ENCODE assay signal across 1 cellular context in the genomic region with DNA sequence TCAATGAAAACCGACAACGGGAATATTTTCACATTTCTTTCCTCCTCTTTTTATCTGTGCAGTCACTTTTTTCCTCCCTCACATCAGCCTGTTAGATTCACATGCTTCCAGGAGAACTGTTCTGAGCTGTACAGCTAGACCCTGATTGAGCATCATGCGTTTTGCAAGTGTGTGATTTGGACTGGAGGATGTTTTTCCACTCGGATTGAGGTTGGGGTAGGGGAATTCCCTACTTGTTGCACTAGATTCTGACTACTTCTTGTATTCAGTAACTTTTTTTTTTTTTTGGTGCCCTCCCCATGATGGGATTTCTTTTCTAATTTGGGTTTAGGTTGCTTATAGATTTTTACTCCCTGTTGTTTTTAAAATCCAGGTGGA.
TF ChIP-seq lines count a peak whose summit lies in the region.

No MANE protein-coding gene starts in this region.

TF ChIP-seq in GM23338, 12 proteins besides CTCF, POLR2A, EP300 and RAD21:
- no peak for TF ChIP-seq CREB1 (CRISPR knock-in tag; IDR thresholded peaks at IDR 0.05; ENCODE audit: low read depth)
- TF ChIP-seq, protein P1, sequence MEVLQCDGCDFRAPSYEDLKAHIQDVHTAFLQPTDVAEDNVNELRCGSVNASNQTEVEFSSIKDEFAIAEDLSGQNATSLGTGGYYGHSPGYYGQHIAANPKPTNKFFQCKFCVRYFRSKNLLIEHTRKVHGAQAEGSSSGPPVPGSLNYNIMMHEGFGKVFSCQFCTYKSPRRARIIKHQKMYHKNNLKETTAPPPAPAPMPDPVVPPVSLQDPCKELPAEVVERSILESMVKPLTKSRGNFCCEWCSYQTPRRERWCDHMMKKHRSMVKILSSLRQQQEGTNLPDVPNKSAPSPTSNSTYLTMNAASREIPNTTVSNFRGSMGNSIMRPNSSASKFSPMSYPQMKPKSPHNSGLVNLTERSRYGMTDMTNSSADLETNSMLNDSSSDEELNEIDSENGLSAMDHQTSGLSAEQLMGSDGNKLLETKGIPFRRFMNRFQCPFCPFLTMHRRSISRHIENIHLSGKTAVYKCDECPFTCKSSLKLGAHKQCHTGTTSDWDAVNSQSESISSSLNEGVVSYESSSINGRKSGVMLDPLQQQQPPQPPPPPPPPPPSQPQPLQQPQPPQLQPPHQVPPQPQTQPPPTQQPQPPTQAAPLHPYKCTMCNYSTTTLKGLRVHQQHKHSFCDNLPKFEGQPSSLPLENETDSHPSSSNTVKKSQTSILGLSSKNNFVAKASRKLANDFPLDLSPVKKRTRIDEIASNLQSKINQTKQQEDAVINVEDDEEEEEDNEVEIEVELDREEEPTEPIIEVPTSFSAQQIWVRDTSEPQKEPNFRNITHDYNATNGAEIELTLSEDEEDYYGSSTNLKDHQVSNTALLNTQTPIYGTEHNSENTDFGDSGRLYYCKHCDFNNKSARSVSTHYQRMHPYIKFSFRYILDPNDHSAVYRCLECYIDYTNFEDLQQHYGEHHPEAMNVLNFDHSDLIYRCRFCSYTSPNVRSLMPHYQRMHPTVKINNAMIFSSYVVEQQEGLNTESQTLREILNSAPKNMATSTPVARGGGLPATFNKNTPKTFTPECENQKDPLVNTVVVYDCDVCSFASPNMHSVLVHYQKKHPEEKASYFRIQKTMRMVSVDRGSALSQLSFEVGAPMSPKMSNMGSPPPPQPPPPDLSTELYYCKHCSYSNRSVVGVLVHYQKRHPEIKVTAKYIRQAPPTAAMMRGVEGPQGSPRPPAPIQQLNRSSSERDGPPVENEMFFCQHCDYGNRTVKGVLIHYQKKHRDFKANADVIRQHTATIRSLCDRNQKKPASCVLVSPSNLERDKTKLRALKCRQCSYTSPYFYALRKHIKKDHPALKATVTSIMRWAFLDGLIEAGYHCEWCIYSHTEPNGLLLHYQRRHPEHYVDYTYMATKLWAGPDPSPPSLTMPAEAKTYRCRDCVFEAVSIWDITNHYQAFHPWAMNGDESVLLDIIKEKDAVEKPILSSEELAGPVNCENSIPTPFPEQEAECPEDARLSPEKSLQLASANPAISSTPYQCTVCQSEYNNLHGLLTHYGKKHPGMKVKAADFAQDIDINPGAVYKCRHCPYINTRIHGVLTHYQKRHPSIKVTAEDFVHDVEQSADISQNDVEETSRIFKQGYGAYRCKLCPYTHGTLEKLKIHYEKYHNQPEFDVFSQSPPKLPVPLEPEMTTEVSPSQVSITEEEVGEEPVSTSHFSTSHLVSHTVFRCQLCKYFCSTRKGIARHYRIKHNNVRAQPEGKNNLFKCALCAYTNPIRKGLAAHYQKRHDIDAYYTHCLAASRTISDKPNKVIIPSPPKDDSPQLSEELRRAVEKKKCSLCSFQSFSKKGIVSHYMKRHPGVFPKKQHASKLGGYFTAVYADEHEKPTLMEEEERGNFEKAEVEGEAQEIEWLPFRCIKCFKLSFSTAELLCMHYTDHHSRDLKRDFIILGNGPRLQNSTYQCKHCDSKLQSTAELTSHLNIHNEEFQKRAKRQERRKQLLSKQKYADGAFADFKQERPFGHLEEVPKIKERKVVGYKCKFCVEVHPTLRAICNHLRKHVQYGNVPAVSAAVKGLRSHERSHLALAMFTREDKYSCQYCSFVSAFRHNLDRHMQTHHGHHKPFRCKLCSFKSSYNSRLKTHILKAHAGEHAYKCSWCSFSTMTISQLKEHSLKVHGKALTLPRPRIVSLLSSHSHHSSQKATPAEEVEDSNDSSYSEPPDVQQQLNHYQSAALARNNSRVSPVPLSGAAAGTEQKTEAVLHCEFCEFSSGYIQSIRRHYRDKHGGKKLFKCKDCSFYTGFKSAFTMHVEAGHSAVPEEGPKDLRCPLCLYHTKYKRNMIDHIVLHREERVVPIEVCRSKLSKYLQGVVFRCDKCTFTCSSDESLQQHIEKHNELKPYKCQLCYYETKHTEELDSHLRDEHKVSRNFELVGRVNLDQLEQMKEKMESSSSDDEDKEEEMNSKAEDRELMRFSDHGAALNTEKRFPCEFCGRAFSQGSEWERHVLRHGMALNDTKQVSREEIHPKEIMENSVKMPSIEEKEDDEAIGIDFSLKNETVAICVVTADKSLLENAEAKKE (CRISPR knock-in tag; IDR thresholded peaks at IDR 0.05): no peak
- TF ChIP-seq JUNB (IDR thresholded peaks at IDR 0.05; ENCODE audit: unreplicated experiment): no peak
- no peak for TF ChIP-seq EZH2phosphoT487 (IDR thresholded peaks at IDR 0.05; ENCODE audit: unreplicated experiment)
- TF ChIP-seq ETS1 (IDR thresholded peaks at IDR 0.05): no peak
- no peak for TF ChIP-seq STAT1 (IDR thresholded peaks at IDR 0.05; ENCODE audit: unreplicated experiment)
- TF ChIP-seq EZH2 (IDR thresholded peaks at IDR 0.05; ENCODE audit: low read depth, unreplicated experiment): no peak
- TF ChIP-seq, protein P2, sequence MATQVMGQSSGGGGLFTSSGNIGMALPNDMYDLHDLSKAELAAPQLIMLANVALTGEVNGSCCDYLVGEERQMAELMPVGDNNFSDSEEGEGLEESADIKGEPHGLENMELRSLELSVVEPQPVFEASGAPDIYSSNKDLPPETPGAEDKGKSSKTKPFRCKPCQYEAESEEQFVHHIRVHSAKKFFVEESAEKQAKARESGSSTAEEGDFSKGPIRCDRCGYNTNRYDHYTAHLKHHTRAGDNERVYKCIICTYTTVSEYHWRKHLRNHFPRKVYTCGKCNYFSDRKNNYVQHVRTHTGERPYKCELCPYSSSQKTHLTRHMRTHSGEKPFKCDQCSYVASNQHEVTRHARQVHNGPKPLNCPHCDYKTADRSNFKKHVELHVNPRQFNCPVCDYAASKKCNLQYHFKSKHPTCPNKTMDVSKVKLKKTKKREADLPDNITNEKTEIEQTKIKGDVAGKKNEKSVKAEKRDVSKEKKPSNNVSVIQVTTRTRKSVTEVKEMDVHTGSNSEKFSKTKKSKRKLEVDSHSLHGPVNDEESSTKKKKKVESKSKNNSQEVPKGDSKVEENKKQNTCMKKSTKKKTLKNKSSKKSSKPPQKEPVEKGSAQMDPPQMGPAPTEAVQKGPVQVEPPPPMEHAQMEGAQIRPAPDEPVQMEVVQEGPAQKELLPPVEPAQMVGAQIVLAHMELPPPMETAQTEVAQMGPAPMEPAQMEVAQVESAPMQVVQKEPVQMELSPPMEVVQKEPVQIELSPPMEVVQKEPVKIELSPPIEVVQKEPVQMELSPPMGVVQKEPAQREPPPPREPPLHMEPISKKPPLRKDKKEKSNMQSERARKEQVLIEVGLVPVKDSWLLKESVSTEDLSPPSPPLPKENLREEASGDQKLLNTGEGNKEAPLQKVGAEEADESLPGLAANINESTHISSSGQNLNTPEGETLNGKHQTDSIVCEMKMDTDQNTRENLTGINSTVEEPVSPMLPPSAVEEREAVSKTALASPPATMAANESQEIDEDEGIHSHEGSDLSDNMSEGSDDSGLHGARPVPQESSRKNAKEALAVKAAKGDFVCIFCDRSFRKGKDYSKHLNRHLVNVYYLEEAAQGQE (IDR thresholded peaks at IDR 0.05; ENCODE audit: unreplicated experiment): no peak
- TF ChIP-seq NANOG (IDR thresholded peaks at IDR 0.05; ENCODE audit: borderline replicate concordance): no peak
- no peak for TF ChIP-seq ZNF114 (CRISPR knock-in tag; IDR thresholded peaks at IDR 0.05)
